In the genomic region with DNA sequence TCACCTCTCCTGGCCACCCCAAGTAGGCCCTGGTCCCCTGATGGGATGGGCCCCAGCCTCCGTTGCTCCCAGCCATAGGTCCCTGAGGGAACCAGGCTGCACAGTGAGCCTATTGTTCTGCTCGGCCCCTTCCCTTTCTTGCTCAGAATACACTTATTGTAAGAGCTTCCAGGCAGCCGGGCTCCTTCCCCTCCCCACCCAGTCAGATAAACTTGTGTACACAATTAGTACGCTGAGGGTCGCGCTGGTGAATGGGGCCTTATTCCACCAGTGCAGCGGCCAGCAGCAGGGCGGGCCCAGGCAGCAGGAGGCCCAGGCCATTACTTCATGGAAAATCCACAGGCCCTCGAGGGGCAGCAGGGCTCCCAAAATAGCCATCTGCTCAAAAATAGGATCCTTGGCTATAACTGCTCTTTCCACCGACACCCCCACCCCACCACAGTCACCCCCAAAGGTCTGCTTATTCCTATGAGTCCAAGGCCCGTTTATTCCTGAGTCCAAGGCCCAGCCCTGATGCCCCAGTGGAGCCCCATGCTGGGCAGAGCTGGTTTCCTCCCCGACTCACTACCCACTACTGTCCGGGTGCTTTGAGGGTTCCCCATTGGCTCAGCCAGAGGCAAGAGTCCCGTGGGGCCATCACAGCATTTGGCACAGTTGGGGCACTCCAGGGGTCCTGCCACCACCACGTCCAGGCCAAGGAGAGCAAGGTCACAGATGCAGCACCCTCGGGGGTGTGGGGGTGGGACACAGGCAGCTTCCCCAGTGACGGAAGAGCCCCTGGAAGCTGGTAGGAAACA, we compare ENCODE assay signal across 1 cellular context.
TF ChIP-seq lines count a peak whose summit lies in the region.

No MANE protein-coding gene starts in this region.

TF ChIP-seq in HepG2, 621 proteins besides CTCF, POLR2A, EP300 and RAD21 (continued from another document and continues in another):
- TF ChIP-seq, protein P1, sequence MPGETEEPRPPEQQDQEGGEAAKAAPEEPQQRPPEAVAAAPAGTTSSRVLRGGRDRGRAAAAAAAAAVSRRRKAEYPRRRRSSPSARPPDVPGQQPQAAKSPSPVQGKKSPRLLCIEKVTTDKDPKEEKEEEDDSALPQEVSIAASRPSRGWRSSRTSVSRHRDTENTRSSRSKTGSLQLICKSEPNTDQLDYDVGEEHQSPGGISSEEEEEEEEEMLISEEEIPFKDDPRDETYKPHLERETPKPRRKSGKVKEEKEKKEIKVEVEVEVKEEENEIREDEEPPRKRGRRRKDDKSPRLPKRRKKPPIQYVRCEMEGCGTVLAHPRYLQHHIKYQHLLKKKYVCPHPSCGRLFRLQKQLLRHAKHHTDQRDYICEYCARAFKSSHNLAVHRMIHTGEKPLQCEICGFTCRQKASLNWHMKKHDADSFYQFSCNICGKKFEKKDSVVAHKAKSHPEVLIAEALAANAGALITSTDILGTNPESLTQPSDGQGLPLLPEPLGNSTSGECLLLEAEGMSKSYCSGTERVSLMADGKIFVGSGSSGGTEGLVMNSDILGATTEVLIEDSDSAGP (CRISPR knock-in tag; IDR thresholded peaks at IDR 0.05; ENCODE audit: borderline replicate concordance) = peak; percentile 72; the same call in 1 of the 2 replicates
- TF ChIP-seq, protein P2, sequence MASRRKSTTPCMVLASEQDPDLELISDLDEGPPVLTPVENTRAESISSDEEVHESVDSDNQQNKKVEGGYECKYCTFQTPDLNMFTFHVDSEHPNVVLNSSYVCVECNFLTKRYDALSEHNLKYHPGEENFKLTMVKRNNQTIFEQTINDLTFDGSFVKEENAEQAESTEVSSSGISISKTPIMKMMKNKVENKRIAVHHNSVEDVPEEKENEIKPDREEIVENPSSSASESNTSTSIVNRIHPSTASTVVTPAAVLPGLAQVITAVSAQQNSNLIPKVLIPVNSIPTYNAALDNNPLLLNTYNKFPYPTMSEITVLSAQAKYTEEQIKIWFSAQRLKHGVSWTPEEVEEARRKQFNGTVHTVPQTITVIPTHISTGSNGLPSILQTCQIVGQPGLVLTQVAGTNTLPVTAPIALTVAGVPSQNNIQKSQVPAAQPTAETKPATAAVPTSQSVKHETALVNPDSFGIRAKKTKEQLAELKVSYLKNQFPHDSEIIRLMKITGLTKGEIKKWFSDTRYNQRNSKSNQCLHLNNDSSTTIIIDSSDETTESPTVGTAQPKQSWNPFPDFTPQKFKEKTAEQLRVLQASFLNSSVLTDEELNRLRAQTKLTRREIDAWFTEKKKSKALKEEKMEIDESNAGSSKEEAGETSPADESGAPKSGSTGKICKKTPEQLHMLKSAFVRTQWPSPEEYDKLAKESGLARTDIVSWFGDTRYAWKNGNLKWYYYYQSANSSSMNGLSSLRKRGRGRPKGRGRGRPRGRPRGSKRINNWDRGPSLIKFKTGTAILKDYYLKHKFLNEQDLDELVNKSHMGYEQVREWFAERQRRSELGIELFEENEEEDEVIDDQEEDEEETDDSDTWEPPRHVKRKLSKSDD (CRISPR knock-in tag; IDR thresholded peaks at IDR 0.05; ENCODE audit: low read depth) = no peak
- TF ChIP-seq, protein P3, sequence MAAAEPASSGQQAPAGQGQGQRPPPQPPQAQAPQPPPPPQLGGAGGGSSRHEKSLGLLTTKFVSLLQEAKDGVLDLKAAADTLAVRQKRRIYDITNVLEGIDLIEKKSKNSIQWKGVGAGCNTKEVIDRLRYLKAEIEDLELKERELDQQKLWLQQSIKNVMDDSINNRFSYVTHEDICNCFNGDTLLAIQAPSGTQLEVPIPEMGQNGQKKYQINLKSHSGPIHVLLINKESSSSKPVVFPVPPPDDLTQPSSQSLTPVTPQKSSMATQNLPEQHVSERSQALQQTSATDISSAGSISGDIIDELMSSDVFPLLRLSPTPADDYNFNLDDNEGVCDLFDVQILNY (CRISPR knock-in tag; conservative IDR thresholded peaks at IDR 0.05) = no peak
- TF ChIP-seq ZNF776 (CRISPR knock-in tag; IDR thresholded peaks at IDR 0.05) (no peak), SATB2 (CRISPR knock-in tag; IDR thresholded peaks at IDR 0.05) (no peak), GFI1 (CRISPR knock-in tag; IDR thresholded peaks at IDR 0.05; ENCODE audit: borderline replicate concordance) (no peak), ARNT (IDR thresholded peaks at IDR 0.05) (no peak), ZNF781 (CRISPR knock-in tag; IDR thresholded peaks at IDR 0.05; ENCODE audit: borderline replicate concordance, not compliant biosample characterization) (no peak), ZNF296 (CRISPR knock-in tag; conservative IDR thresholded peaks at IDR 0.05) (0 out of 2 replicates have a peak, but pooled peaks have one; percentile 49), HNRNPLL (IDR thresholded peaks at IDR 0.05; ENCODE audit: low read depth, low read length, poor library complexity, severe bottlenecking) (peak; percentile 24), GABPB1 (CRISPR knock-in tag; IDR thresholded peaks at IDR 0.05) (no peak), RARG (CRISPR knock-in tag; IDR thresholded peaks at IDR 0.05; ENCODE audit: low read depth) (no peak), BHLHE40 (IDR thresholded peaks at IDR 0.05; ENCODE audit: low read length) (no peak), RBAK (CRISPR knock-in tag; IDR thresholded peaks at IDR 0.05) (no peak), ZNF567 (CRISPR knock-in tag; IDR thresholded peaks at IDR 0.05; ENCODE audit: borderline replicate concordance) (no peak), FOXP1 (IDR thresholded peaks at IDR 0.05) (no peak), FOXP1 (CRISPR knock-in tag; IDR thresholded peaks at IDR 0.05) (peak; percentile 24; the same call in 1 of the 2 replicates), HOXA9 (CRISPR knock-in tag; IDR thresholded peaks at IDR 0.05; ENCODE audit: borderline replicate concordance) (no peak), NFATC3 (CRISPR knock-in tag; IDR thresholded peaks at IDR 0.05) (no peak), ZNF33B (CRISPR knock-in tag; IDR thresholded peaks at IDR 0.05) (no peak), NRL (CRISPR knock-in tag; IDR thresholded peaks at IDR 0.05; ENCODE audit: borderline replicate concordance) (no peak), ZNF672 (CRISPR knock-in tag; IDR thresholded peaks at IDR 0.05) (no peak), ZNF678 (CRISPR knock-in tag; IDR thresholded peaks at IDR 0.05) (no peak), NFYC (CRISPR knock-in tag; IDR thresholded peaks at IDR 0.05) (no peak), ZNF564 (CRISPR knock-in tag; IDR thresholded peaks at IDR 0.05) (no peak), ZNF468 (CRISPR knock-in tag; IDR thresholded peaks at IDR 0.05) (no peak), ISL2 (CRISPR knock-in tag; IDR thresholded peaks at IDR 0.05) (peak; percentile 61; the same call in 1 of the 2 replicates), NR1H2 (CRISPR knock-in tag; IDR thresholded peaks at IDR 0.05; ENCODE audit: borderline replicate concordance, low read depth) (no peak)
- TF ChIP-seq, protein P4, sequence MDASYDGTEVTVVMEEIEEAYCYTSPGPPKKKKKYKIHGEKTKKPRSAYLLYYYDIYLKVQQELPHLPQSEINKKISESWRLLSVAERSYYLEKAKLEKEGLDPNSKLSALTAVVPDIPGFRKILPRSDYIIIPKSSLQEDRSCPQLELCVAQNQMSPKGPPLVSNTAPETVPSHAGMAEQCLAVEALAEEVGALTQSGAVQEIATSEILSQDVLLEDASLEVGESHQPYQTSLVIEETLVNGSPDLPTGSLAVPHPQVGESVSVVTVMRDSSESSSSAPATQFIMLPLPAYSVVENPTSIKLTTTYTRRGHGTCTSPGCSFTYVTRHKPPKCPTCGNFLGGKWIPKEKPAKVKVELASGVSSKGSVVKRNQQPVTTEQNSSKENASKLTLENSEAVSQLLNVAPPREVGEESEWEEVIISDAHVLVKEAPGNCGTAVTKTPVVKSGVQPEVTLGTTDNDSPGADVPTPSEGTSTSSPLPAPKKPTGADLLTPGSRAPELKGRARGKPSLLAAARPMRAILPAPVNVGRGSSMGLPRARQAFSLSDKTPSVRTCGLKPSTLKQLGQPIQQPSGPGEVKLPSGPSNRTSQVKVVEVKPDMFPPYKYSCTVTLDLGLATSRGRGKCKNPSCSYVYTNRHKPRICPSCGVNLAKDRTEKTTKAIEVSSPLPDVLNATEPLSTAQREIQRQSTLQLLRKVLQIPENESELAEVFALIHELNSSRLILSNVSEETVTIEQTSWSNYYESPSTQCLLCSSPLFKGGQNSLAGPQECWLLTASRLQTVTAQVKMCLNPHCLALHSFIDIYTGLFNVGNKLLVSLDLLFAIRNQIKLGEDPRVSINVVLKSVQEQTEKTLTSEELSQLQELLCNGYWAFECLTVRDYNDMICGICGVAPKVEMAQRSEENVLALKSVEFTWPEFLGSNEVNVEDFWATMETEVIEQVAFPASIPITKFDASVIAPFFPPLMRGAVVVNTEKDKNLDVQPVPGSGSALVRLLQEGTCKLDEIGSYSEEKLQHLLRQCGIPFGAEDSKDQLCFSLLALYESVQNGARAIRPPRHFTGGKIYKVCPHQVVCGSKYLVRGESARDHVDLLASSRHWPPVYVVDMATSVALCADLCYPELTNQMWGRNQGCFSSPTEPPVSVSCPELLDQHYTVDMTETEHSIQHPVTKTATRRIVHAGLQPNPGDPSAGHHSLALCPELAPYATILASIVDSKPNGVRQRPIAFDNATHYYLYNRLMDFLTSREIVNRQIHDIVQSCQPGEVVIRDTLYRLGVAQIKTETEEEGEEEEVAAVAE (CRISPR knock-in tag; IDR thresholded peaks at IDR 0.05; ENCODE audit: borderline replicate concordance) = no peak
- TF ChIP-seq, protein P5, sequence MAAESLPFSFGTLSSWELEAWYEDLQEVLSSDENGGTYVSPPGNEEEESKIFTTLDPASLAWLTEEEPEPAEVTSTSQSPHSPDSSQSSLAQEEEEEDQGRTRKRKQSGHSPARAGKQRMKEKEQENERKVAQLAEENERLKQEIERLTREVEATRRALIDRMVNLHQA (CRISPR knock-in tag; IDR thresholded peaks at IDR 0.05) = no peak
- TF ChIP-seq, protein P6, sequence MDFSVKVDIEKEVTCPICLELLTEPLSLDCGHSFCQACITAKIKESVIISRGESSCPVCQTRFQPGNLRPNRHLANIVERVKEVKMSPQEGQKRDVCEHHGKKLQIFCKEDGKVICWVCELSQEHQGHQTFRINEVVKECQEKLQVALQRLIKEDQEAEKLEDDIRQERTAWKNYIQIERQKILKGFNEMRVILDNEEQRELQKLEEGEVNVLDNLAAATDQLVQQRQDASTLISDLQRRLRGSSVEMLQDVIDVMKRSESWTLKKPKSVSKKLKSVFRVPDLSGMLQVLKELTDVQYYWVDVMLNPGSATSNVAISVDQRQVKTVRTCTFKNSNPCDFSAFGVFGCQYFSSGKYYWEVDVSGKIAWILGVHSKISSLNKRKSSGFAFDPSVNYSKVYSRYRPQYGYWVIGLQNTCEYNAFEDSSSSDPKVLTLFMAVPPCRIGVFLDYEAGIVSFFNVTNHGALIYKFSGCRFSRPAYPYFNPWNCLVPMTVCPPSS (IDR thresholded peaks at IDR 0.05) = no peak
- TF ChIP-seq, protein P7, sequence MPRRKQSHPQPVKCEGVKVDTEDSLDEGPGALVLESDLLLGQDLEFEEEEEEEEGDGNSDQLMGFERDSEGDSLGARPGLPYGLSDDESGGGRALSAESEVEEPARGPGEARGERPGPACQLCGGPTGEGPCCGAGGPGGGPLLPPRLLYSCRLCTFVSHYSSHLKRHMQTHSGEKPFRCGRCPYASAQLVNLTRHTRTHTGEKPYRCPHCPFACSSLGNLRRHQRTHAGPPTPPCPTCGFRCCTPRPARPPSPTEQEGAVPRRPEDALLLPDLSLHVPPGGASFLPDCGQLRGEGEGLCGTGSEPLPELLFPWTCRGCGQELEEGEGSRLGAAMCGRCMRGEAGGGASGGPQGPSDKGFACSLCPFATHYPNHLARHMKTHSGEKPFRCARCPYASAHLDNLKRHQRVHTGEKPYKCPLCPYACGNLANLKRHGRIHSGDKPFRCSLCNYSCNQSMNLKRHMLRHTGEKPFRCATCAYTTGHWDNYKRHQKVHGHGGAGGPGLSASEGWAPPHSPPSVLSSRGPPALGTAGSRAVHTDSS (CRISPR knock-in tag; conservative IDR thresholded peaks at IDR 0.05) = no peak
- TF ChIP-seq, protein P8, sequence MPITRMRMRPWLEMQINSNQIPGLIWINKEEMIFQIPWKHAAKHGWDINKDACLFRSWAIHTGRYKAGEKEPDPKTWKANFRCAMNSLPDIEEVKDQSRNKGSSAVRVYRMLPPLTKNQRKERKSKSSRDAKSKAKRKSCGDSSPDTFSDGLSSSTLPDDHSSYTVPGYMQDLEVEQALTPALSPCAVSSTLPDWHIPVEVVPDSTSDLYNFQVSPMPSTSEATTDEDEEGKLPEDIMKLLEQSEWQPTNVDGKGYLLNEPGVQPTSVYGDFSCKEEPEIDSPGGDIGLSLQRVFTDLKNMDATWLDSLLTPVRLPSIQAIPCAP (CRISPR knock-in tag; IDR thresholded peaks at IDR 0.05; ENCODE audit: low read depth) = no peak
- TF ChIP-seq, protein P9, sequence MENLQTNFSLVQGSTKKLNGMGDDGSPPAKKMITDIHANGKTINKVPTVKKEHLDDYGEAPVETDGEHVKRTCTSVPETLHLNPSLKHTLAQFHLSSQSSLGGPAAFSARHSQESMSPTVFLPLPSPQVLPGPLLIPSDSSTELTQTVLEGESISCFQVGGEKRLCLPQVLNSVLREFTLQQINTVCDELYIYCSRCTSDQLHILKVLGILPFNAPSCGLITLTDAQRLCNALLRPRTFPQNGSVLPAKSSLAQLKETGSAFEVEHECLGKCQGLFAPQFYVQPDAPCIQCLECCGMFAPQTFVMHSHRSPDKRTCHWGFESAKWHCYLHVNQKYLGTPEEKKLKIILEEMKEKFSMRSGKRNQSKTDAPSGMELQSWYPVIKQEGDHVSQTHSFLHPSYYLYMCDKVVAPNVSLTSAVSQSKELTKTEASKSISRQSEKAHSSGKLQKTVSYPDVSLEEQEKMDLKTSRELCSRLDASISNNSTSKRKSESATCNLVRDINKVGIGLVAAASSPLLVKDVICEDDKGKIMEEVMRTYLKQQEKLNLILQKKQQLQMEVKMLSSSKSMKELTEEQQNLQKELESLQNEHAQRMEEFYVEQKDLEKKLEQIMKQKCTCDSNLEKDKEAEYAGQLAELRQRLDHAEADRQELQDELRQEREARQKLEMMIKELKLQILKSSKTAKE (CRISPR knock-in tag; IDR thresholded peaks at IDR 0.05; ENCODE audit: borderline replicate concordance) = no peak; the same call in 1 of the 2 replicates
- TF ChIP-seq, protein P10, sequence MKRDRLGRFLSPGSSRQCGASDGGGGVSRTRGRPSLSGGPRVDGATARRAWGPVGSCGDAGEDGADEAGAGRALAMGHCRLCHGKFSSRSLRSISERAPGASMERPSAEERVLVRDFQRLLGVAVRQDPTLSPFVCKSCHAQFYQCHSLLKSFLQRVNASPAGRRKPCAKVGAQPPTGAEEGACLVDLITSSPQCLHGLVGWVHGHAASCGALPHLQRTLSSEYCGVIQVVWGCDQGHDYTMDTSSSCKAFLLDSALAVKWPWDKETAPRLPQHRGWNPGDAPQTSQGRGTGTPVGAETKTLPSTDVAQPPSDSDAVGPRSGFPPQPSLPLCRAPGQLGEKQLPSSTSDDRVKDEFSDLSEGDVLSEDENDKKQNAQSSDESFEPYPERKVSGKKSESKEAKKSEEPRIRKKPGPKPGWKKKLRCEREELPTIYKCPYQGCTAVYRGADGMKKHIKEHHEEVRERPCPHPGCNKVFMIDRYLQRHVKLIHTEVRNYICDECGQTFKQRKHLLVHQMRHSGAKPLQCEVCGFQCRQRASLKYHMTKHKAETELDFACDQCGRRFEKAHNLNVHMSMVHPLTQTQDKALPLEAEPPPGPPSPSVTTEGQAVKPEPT (CRISPR knock-in tag; IDR thresholded peaks at IDR 0.05; ENCODE audit: low read depth) = 0 out of 2 replicates have a peak, but pooled peaks have one; percentile 16
